ENCODE assay signal across 8 cellular contexts in the genomic region with DNA sequence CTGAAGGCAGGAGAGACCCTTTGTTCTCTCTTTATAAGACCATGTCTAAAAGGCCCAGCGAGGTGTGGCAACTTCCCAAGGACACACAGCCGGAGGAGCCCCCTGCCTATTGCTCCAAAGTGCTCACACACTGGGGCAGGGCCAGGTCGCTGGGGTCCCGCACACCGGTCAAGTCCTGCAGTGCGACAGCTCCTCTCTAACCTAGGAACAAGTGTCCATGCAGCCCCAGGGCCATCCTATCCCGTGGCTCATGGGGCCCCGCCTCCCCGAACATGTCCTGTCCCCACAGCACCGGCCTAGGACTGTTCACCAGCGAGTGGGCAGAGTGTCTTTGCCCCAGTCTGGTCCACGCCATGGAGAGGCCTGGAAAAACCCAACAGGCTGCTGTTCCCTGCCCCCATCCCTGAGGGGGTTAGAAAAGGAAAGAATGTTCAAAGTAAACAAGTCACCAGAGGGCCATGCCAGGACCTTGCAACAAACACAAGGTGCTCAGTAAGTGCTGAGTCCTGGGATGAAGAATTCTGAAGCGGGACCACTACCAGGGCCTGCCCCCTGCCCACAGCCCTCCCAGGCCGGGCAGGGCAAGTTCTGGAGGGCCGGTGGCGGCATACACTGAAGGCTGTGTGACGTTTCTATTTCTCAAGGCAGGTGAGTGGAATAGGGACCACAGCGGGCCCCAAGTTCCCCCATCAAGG. TPM values are rescaled to one million over a fixed set of nuclear protein-coding genes. Genes with fewer than 3 reads are reported as not detected.
DNase-seq lines count a peak whose midpoint lies in the region; ATAC-seq and TF ChIP-seq lines count a peak whose summit lies in the region.

No MANE protein-coding gene starts in this region.

- H2AFZ ChIP-seq in ACC112 (ENCODE audit: low read length, unreplicated experiment): peak overlapping the region; percentile 97

- H3K9me3 ChIP-seq in HUES48 (ENCODE audit: control insufficient read depth, insufficient read depth, low read length) (no peaks in the 10 kb centered on the region), breast epithelium (no peaks in the 10 kb centered on the region), liver (ENCODE audit: control insufficient read depth in 4 of 4, low read length in 3 of 4) (no peaks in the 10 kb centered on the region), thymus (ENCODE audit: control insufficient read depth) (no peaks in the 10 kb centered on the region)

- DNase-seq in breast epithelium (ENCODE audit: low spot score in 2 of 2) (peak in 1 of 2 donors; percentile 54), OCI-M1 (lab: John Stamatoyannopoulos, UW) (no peak), NCI-H524 treated with DMSO at 0.1 percent for 48 hours (lab: John Stamatoyannopoulos, UW) (no peak)

- no peak for TF ChIP-seq RAD21 in liver (IDR thresholded peaks at IDR 0.05)

- peaks cover 10% of the 10 kb centered on the region for H3K79me2 ChIP-seq in ACC112 (ENCODE audit: control insufficient read depth, insufficient read depth, low read length, unreplicated experiment)

- H3K36me3 ChIP-seq in ACC112 (ENCODE audit: insufficient read depth, low read length) (no peaks in the 10 kb centered on the region), HUES48 (ENCODE audit: control insufficient read depth, insufficient read depth, low read length) (no peaks in the 10 kb centered on the region), breast epithelium (no peaks in the 10 kb centered on the region), liver (ENCODE audit: control insufficient read depth in 4 of 4, insufficient read depth in 3 of 4, low read depth in 1 of 4, low read length in 3 of 4) (no peaks in the 10 kb centered on the region), thymus (ENCODE audit: control insufficient read depth, insufficient read depth) (no peaks in the 10 kb centered on the region)

- peaks cover 23% of the 10 kb centered on the region for H3K4me1 ChIP-seq in ACC112 (ENCODE audit: control insufficient read depth, insufficient read depth, low read length, unreplicated experiment)
- H3K4me1 ChIP-seq in HUES48 (ENCODE audit: control insufficient read depth, insufficient read depth, low read length): peaks cover 15% of the 10 kb centered on the region
- peaks cover 26 to 35% of the 10 kb centered on the region in 2 donors for H3K4me1 ChIP-seq in breast epithelium
- peaks cover 20 to 69% (median 44%) of the 10 kb centered on the region in 4 donors for H3K4me1 ChIP-seq in liver (ENCODE audit: control insufficient read depth in 4 of 4, insufficient read depth in 4 of 4, low read length in 3 of 4)
- H3K4me1 ChIP-seq in thymus (ENCODE audit: control insufficient read depth, insufficient read depth, low read length): peaks cover 10% of the 10 kb centered on the region

- H3K27me3 ChIP-seq in ACC112 (ENCODE audit: insufficient read depth, low read length) (no peaks in the 10 kb centered on the region), HUES48 (ENCODE audit: control insufficient read depth, insufficient read depth, low read length) (peaks cover 13% of the 10 kb centered on the region), breast epithelium (no peaks in the 10 kb centered on the region), liver (ENCODE audit: control insufficient read depth in 4 of 4, insufficient read depth in 4 of 4, low read length in 3 of 4) (no peaks in the 10 kb centered on the region), thymus (ENCODE audit: control insufficient read depth, insufficient read depth) (no peaks in the 10 kb centered on the region)

- TF ChIP-seq POLR2A in breast epithelium (IDR thresholded peaks at IDR 0.05): peak; percentile 11

- 12% methylated on average over 18 of the region's 18 CpGs for WGBS in liver
- 61% methylated on average over 18 of the region's 18 CpGs for WGBS in thymus

- intact Hi-C loops in breast epithelium (cut with DNase I; ENCODE audit: low total_unique reads): loop anchor here (5.0 kb wide), 1 partner anchor 36 kb away; a partner anchor contains a TSS

- H3K4me3 ChIP-seq in ACC112 (ENCODE audit: low read depth, low read length) (peak overlapping the region; percentile 98), HUES48 (ENCODE audit: low read depth, low read length) (peak overlapping the region; percentile 86), breast epithelium (peak overlapping the region; percentile 61 to 86 (median 84)), liver (ENCODE audit: low read depth in 1 of 3, low read length in 3 of 3) (peak overlapping the region; percentile 30 to 76 (median 68)), thymus (ENCODE audit: low read length) (peak overlapping the region; percentile 44)

- H3K27ac ChIP-seq in ACC112 (ENCODE audit: low read depth, low read length): peak overlapping the region; percentile 87
- peak overlapping the region; percentile 66 for H3K27ac ChIP-seq in HUES48 (ENCODE audit: low read depth, low read length)
- peak overlapping the region; percentile 91 to 94 for H3K27ac ChIP-seq in breast epithelium
- peak overlapping the region; percentile 89 to 95 for H3K27ac ChIP-seq in liver (ENCODE audit: low read depth in 1 of 2, low read length in 2 of 2)
- H3K27ac ChIP-seq in thymus (ENCODE audit: low read depth): peak overlapping the region; percentile 47

- H3K9ac ChIP-seq in HUES48 (ENCODE audit: low read depth, low read length) (peak overlapping the region; percentile 67; the same call in 1 of the 2 replicates), liver (ENCODE audit: low read depth in 1 of 2, low read length in 2 of 2) (peak overlapping the region; percentile 24 to 73)

- no peak for ATAC-seq in GM21528 (IDR thresholded peaks at IDR 0.05; ENCODE audit: low FRiP score, unreplicated experiment)

- TF ChIP-seq CTCF in breast epithelium (IDR thresholded peaks at IDR 0.05) (no peak), liver (IDR thresholded peaks at IDR 0.05; ENCODE audit: low read depth, low read length, missing input control) (no peak)

TF ChIP-seq in liver, 16 proteins besides CTCF, POLR2A, EP300 and RAD21 (continues in another document):
- TF ChIP-seq RXRA (IDR thresholded peaks at IDR 0.05) (no peak), TAF1 (conservative IDR thresholded peaks at IDR 0.05) (no peak), EGR1 (IDR thresholded peaks at IDR 0.05; ENCODE audit: low read depth in 2 of 2) (no peak), HNF4A (conservative IDR thresholded peaks at IDR 0.05) (no peak), SP1 (IDR thresholded peaks at IDR 0.05) (no peak), JUND (IDR thresholded peaks at IDR 0.05) (no peak), FOXA1 (IDR thresholded peaks at IDR 0.05) (no peak), YY1 (IDR thresholded peaks at IDR 0.05) (no peak), NR2F2 (IDR thresholded peaks at IDR 0.05) (no peak)
- TF ChIP-seq, protein P1, sequence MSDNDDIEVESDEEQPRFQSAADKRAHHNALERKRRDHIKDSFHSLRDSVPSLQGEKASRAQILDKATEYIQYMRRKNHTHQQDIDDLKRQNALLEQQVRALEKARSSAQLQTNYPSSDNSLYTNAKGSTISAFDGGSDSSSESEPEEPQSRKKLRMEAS (IDR thresholded peaks at IDR 0.05): no peak
- TF ChIP-seq, protein P2, sequence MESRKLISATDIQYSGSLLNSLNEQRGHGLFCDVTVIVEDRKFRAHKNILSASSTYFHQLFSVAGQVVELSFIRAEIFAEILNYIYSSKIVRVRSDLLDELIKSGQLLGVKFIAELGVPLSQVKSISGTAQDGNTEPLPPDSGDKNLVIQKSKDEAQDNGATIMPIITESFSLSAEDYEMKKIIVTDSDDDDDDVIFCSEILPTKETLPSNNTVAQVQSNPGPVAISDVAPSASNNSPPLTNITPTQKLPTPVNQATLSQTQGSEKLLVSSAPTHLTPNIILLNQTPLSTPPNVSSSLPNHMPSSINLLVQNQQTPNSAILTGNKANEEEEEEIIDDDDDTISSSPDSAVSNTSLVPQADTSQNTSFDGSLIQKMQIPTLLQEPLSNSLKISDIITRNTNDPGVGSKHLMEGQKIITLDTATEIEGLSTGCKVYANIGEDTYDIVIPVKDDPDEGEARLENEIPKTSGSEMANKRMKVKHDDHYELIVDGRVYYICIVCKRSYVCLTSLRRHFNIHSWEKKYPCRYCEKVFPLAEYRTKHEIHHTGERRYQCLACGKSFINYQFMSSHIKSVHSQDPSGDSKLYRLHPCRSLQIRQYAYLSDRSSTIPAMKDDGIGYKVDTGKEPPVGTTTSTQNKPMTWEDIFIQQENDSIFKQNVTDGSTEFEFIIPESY (IDR thresholded peaks at IDR 0.05): no peak
- TF ChIP-seq, protein P3, sequence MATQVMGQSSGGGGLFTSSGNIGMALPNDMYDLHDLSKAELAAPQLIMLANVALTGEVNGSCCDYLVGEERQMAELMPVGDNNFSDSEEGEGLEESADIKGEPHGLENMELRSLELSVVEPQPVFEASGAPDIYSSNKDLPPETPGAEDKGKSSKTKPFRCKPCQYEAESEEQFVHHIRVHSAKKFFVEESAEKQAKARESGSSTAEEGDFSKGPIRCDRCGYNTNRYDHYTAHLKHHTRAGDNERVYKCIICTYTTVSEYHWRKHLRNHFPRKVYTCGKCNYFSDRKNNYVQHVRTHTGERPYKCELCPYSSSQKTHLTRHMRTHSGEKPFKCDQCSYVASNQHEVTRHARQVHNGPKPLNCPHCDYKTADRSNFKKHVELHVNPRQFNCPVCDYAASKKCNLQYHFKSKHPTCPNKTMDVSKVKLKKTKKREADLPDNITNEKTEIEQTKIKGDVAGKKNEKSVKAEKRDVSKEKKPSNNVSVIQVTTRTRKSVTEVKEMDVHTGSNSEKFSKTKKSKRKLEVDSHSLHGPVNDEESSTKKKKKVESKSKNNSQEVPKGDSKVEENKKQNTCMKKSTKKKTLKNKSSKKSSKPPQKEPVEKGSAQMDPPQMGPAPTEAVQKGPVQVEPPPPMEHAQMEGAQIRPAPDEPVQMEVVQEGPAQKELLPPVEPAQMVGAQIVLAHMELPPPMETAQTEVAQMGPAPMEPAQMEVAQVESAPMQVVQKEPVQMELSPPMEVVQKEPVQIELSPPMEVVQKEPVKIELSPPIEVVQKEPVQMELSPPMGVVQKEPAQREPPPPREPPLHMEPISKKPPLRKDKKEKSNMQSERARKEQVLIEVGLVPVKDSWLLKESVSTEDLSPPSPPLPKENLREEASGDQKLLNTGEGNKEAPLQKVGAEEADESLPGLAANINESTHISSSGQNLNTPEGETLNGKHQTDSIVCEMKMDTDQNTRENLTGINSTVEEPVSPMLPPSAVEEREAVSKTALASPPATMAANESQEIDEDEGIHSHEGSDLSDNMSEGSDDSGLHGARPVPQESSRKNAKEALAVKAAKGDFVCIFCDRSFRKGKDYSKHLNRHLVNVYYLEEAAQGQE (IDR thresholded peaks at IDR 0.05): no peak

RNA-seq across cellular contexts. Expression of a gene that starts 1.0 kb away (rescaled TPM):
- total RNA-seq in breast epithelium (100 to 1,000 TPM in 2 of 3 donors, 10 to 100 TPM in 1; 89.8 to 109 (median 109) TPM), liver (10 to 100 TPM; 31.2 to 40.0 TPM)
- polyA plus RNA-seq in liver (10 to 100 TPM; 70.4 to 72.1 TPM), thymus (39.4 TPM)

RNA-seq across cellular contexts. Expression of a gene that starts 37.1 kb away (rescaled TPM):
- total RNA-seq in breast epithelium: 10 to 100 TPM; 59.0 to 79.3 (median 62.1) TPM
- 10 to 100 TPM; 13.0 to 15.5 TPM for total RNA-seq in liver
- polyA plus RNA-seq in liver: 10 to 100 TPM; 17.2 to 18.2 TPM
- polyA plus RNA-seq in thymus: 24.8 TPM

RNA-seq across cellular contexts. Expression of a gene that starts 50.8 kb away (rescaled TPM):
- total RNA-seq in breast epithelium (10 to 100 TPM in 1 of 3 donors, 1 to 10 TPM in 1, not detected in 1; 9.1 to 28.5 TPM), liver (1 to 10 TPM; 2.7 to 4.4 TPM)
- polyA plus RNA-seq in liver (under 1 TPM; 0.65 to 0.72 TPM), thymus (9.1 TPM)

Comparison
In these comparisons a context has a peak if more than half of its experiments do, and no peak if none do; other contexts are left out.
1. H3K4me3 ChIP-seq: peak in every context shown above with its lines; median percentile 98 in ACC112; 86 in HUES48; 84 in breast epithelium; 68 in liver; 44 in thymus.